Comparison of ENCODE assay signal across 9 cellular contexts in the genomic region with DNA sequence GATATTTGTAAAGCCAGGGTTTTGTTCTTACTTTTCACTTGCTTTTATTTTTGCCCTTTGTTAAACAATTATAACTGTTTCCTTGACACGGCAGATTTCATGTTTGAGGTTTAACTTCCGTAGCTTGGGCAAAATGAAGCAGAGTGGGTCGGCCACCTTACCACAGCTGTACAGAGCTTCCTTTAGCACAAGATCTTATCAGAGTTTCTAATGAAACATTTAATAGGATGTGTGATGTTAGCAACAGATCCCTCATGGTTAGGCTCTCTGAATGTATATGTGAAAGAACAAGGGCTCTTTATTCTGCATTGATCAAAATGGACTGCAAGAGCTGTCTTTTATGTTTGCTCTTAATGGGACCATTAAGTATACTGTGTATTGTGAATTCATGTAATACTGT. TPM values are rescaled to one million over a fixed set of nuclear protein-coding genes. Genes with fewer than 3 reads are reported as not detected.
DNase-seq lines count a peak whose midpoint lies in the region; ATAC-seq, FAIRE-seq and TF ChIP-seq lines count a peak whose summit lies in the region.
"Had no signal": no experiment of that assay in that cellular context is flagged by ENCODE, and none has a peak within 500 bp of the region (broad histone marks: within the 10 kb centered on the region; RNA-seq: fewer than 3 reads in every experiment).

No MANE protein-coding gene starts in this region.

- no peaks in the 10 kb centered on the region for H3K9me3 Mint-ChIP-seq in chondrocyte (ENCODE audit: low read depth)

- no peak overlapping the region for H3K4me3 ChIP-seq in HepG2 (replicated peaks in 1 of 3; ENCODE audit: insufficient read depth in 1 of 3, low read depth in 2 of 3, low read length in 3 of 3)

- H4K20me1 ChIP-seq in HepG2 (ENCODE audit: insufficient read depth, low read length), result no peaks in the 10 kb centered on the region

- no peak overlapping the region for H3K4me2 ChIP-seq in HepG2 (ENCODE audit: low read depth, low read length)
- H3K4me2 ChIP-seq: SK-N-SH had no signal

- FAIRE-seq in GM12892 (lab: Jason Lieb, UNC) (peak; percentile 30), HepG2 (lab: Jason Lieb, UNC) (no peak)

- H3K9me3 ChIP-seq in T-helper 17 cell (ENCODE audit: control insufficient read depth, low read length, poor library complexity, severe bottlenecking), result no peaks in the 10 kb centered on the region
- H3K9me3 ChIP-seq in HepG2 (ENCODE audit: low read length), result no peaks in the 10 kb centered on the region
- H3K9me3 ChIP-seq: SK-N-SH had no signal

- TF ChIP-seq CTCF in HepG2 (CRISPR knock-in tag; IDR thresholded peaks at IDR 0.05), result no peak
- no peak for TF ChIP-seq CTCF in chondrocyte (IDR thresholded peaks at IDR 0.05)

- peak overlapping the region; percentile 94 for H3K27ac Mint-ChIP-seq in T-helper 17 cell
- H3K27ac Mint-ChIP-seq in chondrocyte (ENCODE audit: unreplicated experiment), result no peak overlapping the region

- H2AFZ ChIP-seq in HepG2 (ENCODE audit: low read length), result no peak overlapping the region

- H3K79me2 ChIP-seq in HepG2 (ENCODE audit: insufficient read depth, low read length), result no peaks in the 10 kb centered on the region

- no peaks in the 10 kb centered on the region for H3K4me1 ChIP-seq in HepG2 (ENCODE audit: insufficient read depth, low read length)

- no peaks in the 10 kb centered on the region for H3K27me3 Mint-ChIP-seq in T-helper 17 cell
- H3K27me3 Mint-ChIP-seq in chondrocyte (ENCODE audit: low read depth), result no peaks in the 10 kb centered on the region

- CTCF ChIA-PET in HepG2 (lab: Yijun Ruan, JAX; ENCODE audit: low intra/inter-chr PET ratio, low total read pairs), result no interaction called here

- in situ Hi-C loops in HepG2 (cut with HindIII; ENCODE audit: extremely low pct_ligation_motif_present, low pct_unique_long_range_greater_than_20kb), result no loop called here

- WGBS in HepG2 (ENCODE audit: low lambda C conversion rate), result 92% methylated on average over 3 of the region's 3 CpGs

- H3K4me1 Mint-ChIP-seq in T-helper 17 cell (peaks cover 40% of the 10 kb centered on the region), chondrocyte (ENCODE audit: low read depth) (no peaks in the 10 kb centered on the region)

- intact Hi-C loops in HepG2 (cut with micrococcal nuclease; ENCODE audit: unreplicated experiment), result no loop called here

- H3K27ac ChIP-seq in layer of hippocampus (ENCODE audit: low read depth, low read length), result peak overlapping the region; percentile 14
- H3K27ac ChIP-seq in HepG2 (ENCODE audit: extremely low read length, insufficient read depth, low read length), result no peak overlapping the region

- no TSS peak for BruUV-seq in HepG2 (replicated peaks; lab: Mats Ljungman, UMichigan)

- H3K27me3 ChIP-seq in layer of hippocampus (ENCODE audit: control insufficient read depth, insufficient read depth, low read length) (no peaks in the 10 kb centered on the region), HepG2 (ENCODE audit: control insufficient read depth in 1 of 2, insufficient read depth in 2 of 2, low read length in 2 of 2) (no peaks in the 10 kb centered on the region)

- TF ChIP-seq EP300 in HepG2 (IDR thresholded peaks at IDR 0.05; ENCODE audit: low read depth in 2 of 2, low read length in 2 of 2) (no peak), HepG2 (CRISPR knock-in tag; IDR thresholded peaks at IDR 0.05; ENCODE audit: borderline replicate concordance) (no peak)

- no peak for DNase-seq in GM12892 (ENCODE audit: insufficient read length)
- peak in 1 of 3 donors; percentile 33 for DNase-seq in T-helper 17 cell
- no peak for DNase-seq in HepG2 (ENCODE audit: low spot score)
- DNase-seq in chondrocyte (ENCODE audit: low spot score), result no peak
- no peak for DNase-seq in RKO (ENCODE audit: low spot score)
- no peak for DNase-seq in T1000 (lab: John Stamatoyannopoulos, UW)
- DNase-seq: SK-N-SH had no signal

- TF ChIP-seq RAD21 in HepG2 (CRISPR knock-in tag; IDR thresholded peaks at IDR 0.05), result no peak

- POLR2A ChIA-PET in HepG2 (lab: Yijun Ruan, JAX), result no interaction called here

- H3K36me3 Mint-ChIP-seq in T-helper 17 cell (ENCODE audit: low read depth) (peaks cover 8% of the 10 kb centered on the region), chondrocyte (ENCODE audit: low read depth) (no peaks in the 10 kb centered on the region)

- no peak overlapping the region for H3K9ac ChIP-seq in HepG2 (ENCODE audit: insufficient read depth, low read depth, low read length)
- H3K9ac ChIP-seq: SK-N-SH had no signal

- H3K4me3 Mint-ChIP-seq in T-helper 17 cell (peak overlapping the region; percentile 80), chondrocyte (ENCODE audit: unreplicated experiment) (no peak overlapping the region)

- no peak for TF ChIP-seq POLR2A in GM12892 (IDR thresholded peaks at IDR 0.05; ENCODE audit: low read depth, low read length)
- TF ChIP-seq POLR2A in HepG2 (IDR thresholded peaks at IDR 0.05; ENCODE audit: insufficient read depth in 1 of 2, low read depth in 2 of 2, low read length in 2 of 2), result no peak

- peak; percentile 79 for ATAC-seq in HG02759 (IDR thresholded peaks at IDR 0.05; ENCODE audit: unreplicated experiment)
- peak; percentile 88 for ATAC-seq in T-helper 17 cell
- no peak for ATAC-seq in HepG2

- H3K36me3 ChIP-seq in HepG2 (replicated peaks in 1 of 2; ENCODE audit: control insufficient read depth in 1 of 2, insufficient read depth in 2 of 2, low read length in 2 of 2), result no peaks in the 10 kb centered on the region

TF ChIP-seq in HepG2, 621 proteins besides CTCF, POLR2A, EP300 and RAD21:
- no peak for TF ChIP-seq ZNF414 (CRISPR knock-in tag; IDR thresholded peaks at IDR 0.05)
- no peak for TF ChIP-seq ERF (CRISPR knock-in tag; IDR thresholded peaks at IDR 0.05)
- no peak for TF ChIP-seq ZNF883 (CRISPR knock-in tag; IDR thresholded peaks at IDR 0.05; ENCODE audit: not compliant biosample characterization)
- no peak for TF ChIP-seq KMT2A (CRISPR knock-in tag; IDR thresholded peaks at IDR 0.05)
TF ChIP-seq in HepG2: peak in this region for 0.

RNA-seq across cellular contexts. Expression of gene RNF125, which starts 22.3 kb away (rescaled TPM):
- polyA plus RNA-seq in GM12892 (2012; ENCODE audit: missing spikeins), result 1.9 TPM
- total RNA-seq in T-helper 17 cell, result 10 to 100 TPM; 50.6 to 72.6 TPM
- 0.58 and 1.3 TPM in 2 replicates for total RNA-seq in HepG2 (2016; rRNA removed; fragmentation: Illumina TruSeq; extraction: Trizol)
- total RNA-seq in HepG2 (2016; cell fraction: cytosol; rRNA removed; fragmentation: Illumina TruSeq; extraction: Trizol; ENCODE audit: low read depth), result 0.09 TPM in 1 of 2 replicates, not detected in the other
- 0.51 and 0.80 TPM in 2 replicates for total RNA-seq in HepG2 (2016; cell fraction: insoluble cytoplasmic fraction; rRNA removed; fragmentation: Illumina TruSeq; extraction: Trizol)
- total RNA-seq in HepG2 (2016; cell fraction: membrane; rRNA removed; fragmentation: Illumina TruSeq; extraction: Trizol), result 0.28 and 0.62 TPM in 2 replicates
- total RNA-seq in HepG2 (2016; cell fraction: nucleus; rRNA removed; fragmentation: Illumina TruSeq; extraction: Trizol), result 0.19 and 0.40 TPM in 2 replicates
- 0.84 and 1.8 TPM in 2 replicates for polyA plus RNA-seq in HepG2 (2011; rRNA removed)
- polyA plus RNA-seq in HepG2 (2011; cell fraction: cytosol; rRNA removed), result 0.48 and 0.85 TPM in 2 replicates
- polyA plus RNA-seq in HepG2 (2011; cell fraction: nucleus; rRNA removed), result 0.45 and 0.68 TPM in 2 replicates
- polyA plus RNA-seq in HepG2 (2012), result 2.5 and 4.1 TPM in 2 replicates
- 0.02 and 0.08 TPM in 2 replicates for polyA plus RNA-seq in HepG2 (2016; cell fraction: cytosol; fragmentation: Illumina TruSeq; extraction: Trizol; ENCODE audit: low read depth)
- 0.53 and 0.69 TPM in 2 replicates for polyA plus RNA-seq in HepG2 (2016; cell fraction: insoluble cytoplasmic fraction; fragmentation: Illumina TruSeq; extraction: Trizol; ENCODE audit: low read depth)
- polyA plus RNA-seq in HepG2 (2016; cell fraction: membrane; fragmentation: Illumina TruSeq; extraction: Trizol; ENCODE audit: low read depth), result 0.14 TPM in 2 replicates
- polyA plus RNA-seq in HepG2 (2016; cell fraction: nucleus; fragmentation: Illumina TruSeq; extraction: Trizol; ENCODE audit: insufficient read depth, low read depth), result 0.45 and 0.85 TPM in 2 replicates
- 1.5 and 6.9 TPM in 2 replicates for polyA minus RNA-seq in HepG2 (2011; rRNA and poly(A)+ RNA removed; ENCODE audit: low replicate concordance)
- polyA minus RNA-seq in HepG2 (2011; cell fraction: cytosol; rRNA and poly(A)+ RNA removed), result 0.44 and 0.69 TPM in 2 replicates
- 1.8 and 3.2 TPM in 2 replicates for polyA minus RNA-seq in HepG2 (2011; cell fraction: nucleus; rRNA and poly(A)+ RNA removed)
- total RNA-seq in chondrocyte, result 0.51 to 0.87 TPM (median 0.60 TPM) in 3 replicates

RNA-seq across cellular contexts. Expression of gene RNF138, which starts 50.7 kb away (rescaled TPM):
- 28.5 TPM for polyA plus RNA-seq in GM12892 (2012; ENCODE audit: missing spikeins)
- 100 to 1,000 TPM in 1 of 2 donors, 10 to 100 TPM in 1; 86.8 to 104 TPM for total RNA-seq in T-helper 17 cell
- 33.6 and 44.8 TPM in 2 replicates for total RNA-seq in HepG2 (2016; rRNA removed; fragmentation: Illumina TruSeq; extraction: Trizol)
- 26.6 and 29.1 TPM in 2 replicates for total RNA-seq in HepG2 (2016; cell fraction: cytosol; rRNA removed; fragmentation: Illumina TruSeq; extraction: Trizol; ENCODE audit: low read depth)
- 38.1 and 50.2 TPM in 2 replicates for total RNA-seq in HepG2 (2016; cell fraction: insoluble cytoplasmic fraction; rRNA removed; fragmentation: Illumina TruSeq; extraction: Trizol)
- total RNA-seq in HepG2 (2016; cell fraction: membrane; rRNA removed; fragmentation: Illumina TruSeq; extraction: Trizol), result 35.2 and 40.9 TPM in 2 replicates
- 14.5 and 18.4 TPM in 2 replicates for total RNA-seq in HepG2 (2016; cell fraction: nucleus; rRNA removed; fragmentation: Illumina TruSeq; extraction: Trizol)
- polyA plus RNA-seq in HepG2 (2011; rRNA removed), result 11.0 and 14.6 TPM in 2 replicates
- polyA plus RNA-seq in HepG2 (2011; cell fraction: cytosol; rRNA removed), result 11.9 and 14.5 TPM in 2 replicates
- 8.4 and 10.3 TPM in 2 replicates for polyA plus RNA-seq in HepG2 (2011; cell fraction: nucleus; rRNA removed)
- 15.0 and 21.5 TPM in 2 replicates for polyA plus RNA-seq in HepG2 (2012)
- 8.5 and 9.4 TPM in 2 replicates for polyA plus RNA-seq in HepG2 (2016; cell fraction: cytosol; fragmentation: Illumina TruSeq; extraction: Trizol; ENCODE audit: low read depth)
- 38.7 and 40.4 TPM in 2 replicates for polyA plus RNA-seq in HepG2 (2016; cell fraction: insoluble cytoplasmic fraction; fragmentation: Illumina TruSeq; extraction: Trizol; ENCODE audit: low read depth)
- polyA plus RNA-seq in HepG2 (2016; cell fraction: membrane; fragmentation: Illumina TruSeq; extraction: Trizol; ENCODE audit: low read depth), result 14.3 and 18.4 TPM in 2 replicates
- polyA plus RNA-seq in HepG2 (2016; cell fraction: nucleus; fragmentation: Illumina TruSeq; extraction: Trizol; ENCODE audit: insufficient read depth, low read depth), result 20.7 and 21.5 TPM in 2 replicates
- polyA minus RNA-seq in HepG2 (2011; rRNA and poly(A)+ RNA removed; ENCODE audit: low replicate concordance), result 40.1 and 42.9 TPM in 2 replicates
- polyA minus RNA-seq in HepG2 (2011; cell fraction: cytosol; rRNA and poly(A)+ RNA removed), result 30.0 and 36.7 TPM in 2 replicates
- 16.7 and 21.9 TPM in 2 replicates for polyA minus RNA-seq in HepG2 (2011; cell fraction: nucleus; rRNA and poly(A)+ RNA removed)
- total RNA-seq in chondrocyte, result 13.5 to 20.2 TPM (median 19.0 TPM) in 3 replicates

Comparison
In these comparisons a context has a peak if more than half of its experiments do, and no peak if none do; other contexts are left out.
1. RNA of gene RNF125, which starts 22.3 kb away (total RNA-seq): 50.6 to 72.6 TPM in T-helper 17 cell; 0.51 to 0.87 TPM in chondrocyte and 0.09 to 1.3 TPM in HepG2; every median in the first group is over 10 times any median in the second.